In the genomic region with DNA sequence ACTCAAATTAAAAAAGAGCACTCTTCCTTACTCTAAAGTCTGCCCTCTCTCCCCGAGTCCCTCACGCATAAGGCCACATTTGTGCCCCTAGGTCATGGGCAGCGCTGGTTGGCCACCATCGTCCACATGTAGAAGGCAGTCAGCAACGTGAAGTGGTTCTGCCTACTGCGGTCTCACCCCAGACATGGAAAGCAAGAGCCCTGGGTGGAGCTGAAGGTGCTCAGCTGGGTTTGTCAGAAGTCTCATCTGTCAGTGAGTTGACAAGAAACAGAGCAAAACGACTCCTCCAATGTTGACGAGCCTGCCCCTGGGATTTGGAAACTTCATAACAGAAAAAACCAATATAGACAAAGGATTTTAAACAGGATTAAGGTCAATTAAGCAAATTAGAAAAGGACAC, we compare ENCODE assay signal across 25 cellular contexts.
DNase-seq lines count a peak whose midpoint lies in the region; ATAC-seq and TF ChIP-seq lines count a peak whose summit lies in the region.
"Had no signal": no experiment of that assay in that cellular context is flagged by ENCODE, and none has a peak within 500 bp of the region (broad histone marks: within the 10 kb centered on the region; RNA-seq: fewer than 3 reads in every experiment).

No MANE protein-coding gene starts in this region.

- H3K4me1 ChIP-seq in suprapubic skin: no peaks in the 10 kb centered on the region
- H3K4me1 ChIP-seq: body of pancreas, lower lobe of right lung, spleen had no signal

- DNase-seq in NCI-H2171 treated with DMSO at 0.1 percent for 48 hours (lab: John Stamatoyannopoulos, UW): peak; percentile 28
- DNase-seq in NCI-H2171 (lab: John Stamatoyannopoulos, UW): no peak
- no peak for DNase-seq in stimulated activated naive CD8-positive, alpha-beta T cell treated with anti-CD3 and anti-CD28 coated beads, Interleukin-15, Interleukin-2, amounts not matched to agents 100 U/mL and 50 U/mL, for 24 hours
- DNase-seq in activated naive CD8-positive, alpha-beta T cell treated with anti-CD3 and anti-CD28 coated beads for 36 hours: no peak
- DNase-seq in effector CD8-positive, alpha-beta T cell (lab: John Stamatoyannopoulos, UW): no peak
- DNase-seq in glomerular visceral epithelial cell (ENCODE audit: extremely low spot score): no peak
- no peak for DNase-seq in suprapubic skin (ENCODE audit: low spot score in 2 of 2)
- DNase-seq: activated CD4-positive, alpha-beta T cell treated with anti-CD3 and anti-CD28 coated beads for 1 hour; body of pancreas; DMS79 treated with DMSO at 0.1 percent for 48 hours; KBM-7; kidney; lower lobe of right lung; MM.1S; NCI-H1436; NK-92 treated with Interleukin-12 subunit alpha and Interleukin-12 subunit beta, amount 100 ng/mL, for 24 hours; right cardiac atrium; SHP77 treated with DMSO at 0.1 percent for 48 hours; spleen; stimulated activated CD4-positive, alpha-beta T cell treated with anti-CD3 and anti-CD28 coated beads, Interleukin-2, amount 100 ng/mL, for 48 hours; SW 1271 had no signal

- no peaks in the 10 kb centered on the region for H3K9me3 ChIP-seq in suprapubic skin
- H3K9me3 ChIP-seq: body of pancreas, lower lobe of right lung, spleen had no signal

- peaks cover 4% of the 10 kb centered on the region for H3K27me3 ChIP-seq in suprapubic skin
- H3K27me3 ChIP-seq: body of pancreas had no signal

- peak overlapping the region; percentile 73 for H3K27ac Mint-ChIP-seq in stimulated activated naive CD8-positive, alpha-beta T cell treated with anti-CD3 and anti-CD28 coated beads, Interleukin-15, Interleukin-2, amounts not matched to agents 100 ng/mL and 50 ng/mL, for 24 hours
- peak overlapping the region; percentile 51 for H3K27ac Mint-ChIP-seq in activated naive CD8-positive, alpha-beta T cell treated with anti-CD3 and anti-CD28 coated beads for 36 hours
- H3K27ac Mint-ChIP-seq: stimulated activated memory B cell treated with anti-CD40 and anti-IgM and Interleukin-4, amounts not matched to agents 10 μg/mL and 1 μg/mL and 100 μg/mL, for 72 hours had no signal

- WGBS in suprapubic skin: 63% methylated on average over 8 of the region's 8 CpGs

- H3K36me3 ChIP-seq in suprapubic skin: no peaks in the 10 kb centered on the region
- H3K36me3 ChIP-seq: lower lobe of right lung, spleen had no signal

- no peak for TF ChIP-seq EP300 in suprapubic skin (IDR thresholded peaks at IDR 0.05)

- TF ChIP-seq CTCF in suprapubic skin (IDR thresholded peaks at IDR 0.05): no peak

- no peaks in the 10 kb centered on the region for H3K36me3 Mint-ChIP-seq in stimulated activated naive CD8-positive, alpha-beta T cell treated with anti-CD3 and anti-CD28 coated beads, Interleukin-15, Interleukin-2, amounts not matched to agents 100 ng/mL and 50 ng/mL, for 24 hours (ENCODE audit: low read depth)
- H3K36me3 Mint-ChIP-seq in activated naive CD8-positive, alpha-beta T cell treated with anti-CD3 and anti-CD28 coated beads for 36 hours: no peaks in the 10 kb centered on the region
- H3K36me3 Mint-ChIP-seq: stimulated activated memory B cell treated with anti-CD40 and anti-IgM and Interleukin-4, amounts not matched to agents 10 μg/mL and 1 μg/mL and 100 μg/mL, for 72 hours had no signal

- no peak overlapping the region for H3K27ac ChIP-seq in suprapubic skin
- H3K27ac ChIP-seq: 22Rv1, body of pancreas, lower lobe of right lung, spleen had no signal

- H3K4me1 Mint-ChIP-seq in stimulated activated naive CD8-positive, alpha-beta T cell treated with anti-CD3 and anti-CD28 coated beads, Interleukin-15, Interleukin-2, amounts not matched to agents 100 ng/mL and 50 ng/mL, for 24 hours (ENCODE audit: low read depth): peaks cover 9% of the 10 kb centered on the region
- peaks cover 12% of the 10 kb centered on the region for H3K4me1 Mint-ChIP-seq in activated naive CD8-positive, alpha-beta T cell treated with anti-CD3 and anti-CD28 coated beads for 36 hours
- H3K4me1 Mint-ChIP-seq: neural crest cell; stimulated activated memory B cell treated with anti-CD40 and anti-IgM and Interleukin-4, amounts not matched to agents 10 μg/mL and 1 μg/mL and 100 μg/mL, for 72 hours had no signal

- no peak for TF ChIP-seq POLR2A in suprapubic skin (IDR thresholded peaks at IDR 0.05)

- no peaks in the 10 kb centered on the region for H3K27me3 Mint-ChIP-seq in stimulated activated naive CD8-positive, alpha-beta T cell treated with anti-CD3 and anti-CD28 coated beads, Interleukin-15, Interleukin-2, amounts not matched to agents 100 ng/mL and 50 ng/mL, for 24 hours
- no peaks in the 10 kb centered on the region for H3K27me3 Mint-ChIP-seq in activated naive CD8-positive, alpha-beta T cell treated with anti-CD3 and anti-CD28 coated beads for 36 hours

- H3K4me3 Mint-ChIP-seq in stimulated activated naive CD8-positive, alpha-beta T cell treated with anti-CD3 and anti-CD28 coated beads, Interleukin-15, Interleukin-2, amounts not matched to agents 100 ng/mL and 50 ng/mL, for 24 hours: peak overlapping the region; percentile 27
- H3K4me3 Mint-ChIP-seq in activated naive CD8-positive, alpha-beta T cell treated with anti-CD3 and anti-CD28 coated beads for 36 hours: peak overlapping the region; percentile 35
- H3K4me3 Mint-ChIP-seq: neural crest cell; stimulated activated memory B cell treated with anti-CD40 and anti-IgM and Interleukin-4, amounts not matched to agents 10 μg/mL and 1 μg/mL and 100 μg/mL, for 72 hours had no signal

- no peak overlapping the region for H3K4me3 ChIP-seq in suprapubic skin
- H3K4me3 ChIP-seq: body of pancreas, lower lobe of right lung, spleen had no signal

- no peak for ATAC-seq in stimulated activated naive CD8-positive, alpha-beta T cell treated with anti-CD3 and anti-CD28 coated beads, Interleukin-15, Interleukin-2, amounts not matched to agents 100 U/mL and 50 U/mL, for 24 hours
- ATAC-seq: body of pancreas; lower lobe of right lung; right cardiac atrium; stimulated activated memory B cell treated with anti-CD40 and anti-IgM and Interleukin-4, amounts not matched to agents 10 μg/mL and 1 μg/mL and 100 μg/mL, for 72 hours had no signal

- H3K9me3 Mint-ChIP-seq in stimulated activated naive CD8-positive, alpha-beta T cell treated with anti-CD3 and anti-CD28 coated beads, Interleukin-15, Interleukin-2, amounts not matched to agents 100 ng/mL and 50 ng/mL, for 24 hours: no peaks in the 10 kb centered on the region
- no peaks in the 10 kb centered on the region for H3K9me3 Mint-ChIP-seq in activated naive CD8-positive, alpha-beta T cell treated with anti-CD3 and anti-CD28 coated beads for 36 hours
- H3K9me3 Mint-ChIP-seq: neural crest cell; stimulated activated memory B cell treated with anti-CD40 and anti-IgM and Interleukin-4, amounts not matched to agents 10 μg/mL and 1 μg/mL and 100 μg/mL, for 72 hours had no signal
